In genomic region chr20:56467969-56468316, GRCh38 we compare ENCODE assay signal across 8 cellular contexts. TPM values are rescaled to one million over a fixed set of nuclear protein-coding genes. Genes with fewer than 3 reads are reported as not detected.
A peak's percentile ranks its signal among the peaks of the same experiment; 100 is the strongest.
DNase-seq lines count a peak whose midpoint lies in the region; ATAC-seq, FAIRE-seq and TF ChIP-seq lines count a peak whose summit lies in the region.

No MANE protein-coding gene starts in this region.

- no peaks in the 10 kb centered on the region for H3K9me3 ChIP-seq in thyroid gland

- 5 to 9% methylated on average over 4 to 7 of the region's 7 CpGs for WGBS in thyroid gland, 2 donors

- no peaks in the 10 kb centered on the region for H3K27me3 ChIP-seq in layer of hippocampus (ENCODE audit: control insufficient read depth, insufficient read depth, low read length)
- H3K27me3 ChIP-seq in thyroid gland, result no peaks in the 10 kb centered on the region

- peaks cover 7 to 10% of the 10 kb centered on the region in 2 donors for H3K4me1 ChIP-seq in thyroid gland

- CTCF ChIA-PET in activated CD8-positive, alpha-beta memory T cell treated with anti-CD3 and anti-CD28 coated beads, Interleukin-2, amount 10 ng/mL, durations not matched to agents 7 days and 5 days (lab: Charles Lee), result interaction anchor here (0.7 to 1.6 kb wide), 2 partner anchors 66 to 76 kb away, joined by 3 to 8 read pairs; partner anchors contain the start of genes AURKA and CSTF1

- intact Hi-C loops in activated T-helper 2 cell treated with anti-CD3 and anti-CD28 coated beads, Interferon-gamma antibody, Interleukin-2, Interleukin-4, amounts not matched to agents 10 μg/mL and 5 μg/mL and 100 μg/mL, durations not matched to agents 14 hours and 24 hours and 36 hours (cut with micrococcal nuclease), result loop anchor here (1.0 to 2.0 kb wide), 4 partner anchors 27 to 76 kb away; partner anchors contain the start of genes AURKA and CSTF1
- intact Hi-C loops in thyroid gland (cut with DNase I), result no loop called here

- peaks cover 0 to 2% of the 10 kb centered on the region in 2 donors for H3K36me3 ChIP-seq in thyroid gland

- peak overlapping the region; percentile 98 for H3K27ac Mint-ChIP-seq in activated CD8-positive, alpha-beta memory T cell treated with anti-CD3 and anti-CD28 coated beads, Interleukin-2, amount 10 ng/mL, durations not matched to agents 7 days and 5 days
- H3K27ac Mint-ChIP-seq in activated T-helper 2 cell treated with anti-CD3 and anti-CD28 coated beads, Interferon-gamma antibody, Interleukin-2, Interleukin-4, amounts not matched to agents 10 μg/mL and 5 μg/mL and 100 μg/mL, durations not matched to agents 14 hours and 24 hours and 36 hours, result peak overlapping the region; percentile 97

- no peak for TF ChIP-seq POLR2A in thyroid gland (IDR thresholded peaks at IDR 0.05)

- H3K4me1 Mint-ChIP-seq in activated CD8-positive, alpha-beta memory T cell treated with anti-CD3 and anti-CD28 coated beads, Interleukin-2, amount 10 ng/mL, durations not matched to agents 7 days and 5 days, result peaks cover 57% of the 10 kb centered on the region
- H3K4me1 Mint-ChIP-seq in activated T-helper 2 cell treated with anti-CD3 and anti-CD28 coated beads, Interferon-gamma antibody, Interleukin-2, Interleukin-4, amounts not matched to agents 10 μg/mL and 5 μg/mL and 100 μg/mL, durations not matched to agents 14 hours and 24 hours and 36 hours (ENCODE audit: low read depth), result peaks cover 40% of the 10 kb centered on the region

- H3K36me3 Mint-ChIP-seq in activated CD8-positive, alpha-beta memory T cell treated with anti-CD3 and anti-CD28 coated beads, Interleukin-2, amount 10 ng/mL, durations not matched to agents 7 days and 5 days, result peaks cover 16% of the 10 kb centered on the region
- H3K36me3 Mint-ChIP-seq in activated T-helper 2 cell treated with anti-CD3 and anti-CD28 coated beads, Interferon-gamma antibody, Interleukin-2, Interleukin-4, amounts not matched to agents 10 μg/mL and 5 μg/mL and 100 μg/mL, durations not matched to agents 14 hours and 24 hours and 36 hours (ENCODE audit: low read depth), result peaks cover 15% of the 10 kb centered on the region

- peak overlapping the region; percentile 91 for H3K4me3 Mint-ChIP-seq in activated CD8-positive, alpha-beta memory T cell treated with anti-CD3 and anti-CD28 coated beads, Interleukin-2, amount 10 ng/mL, durations not matched to agents 7 days and 5 days
- peak overlapping the region; percentile 99 for H3K4me3 Mint-ChIP-seq in activated T-helper 2 cell treated with anti-CD3 and anti-CD28 coated beads, Interferon-gamma antibody, Interleukin-2, Interleukin-4, amounts not matched to agents 10 μg/mL and 5 μg/mL and 100 μg/mL, durations not matched to agents 14 hours and 24 hours and 36 hours (ENCODE audit: low read depth)

- FAIRE-seq in D721Med (lab: Jason Lieb, UNC), result no peak

- H3K4me3 ChIP-seq in thyroid gland (replicated peaks in 1 of 3), result peak overlapping the region; percentile 29 to 66 (median 37)

- no peak for DNase-seq in activated CD8-positive, alpha-beta memory T cell treated with anti-CD3 and anti-CD28 coated beads, Interleukin-2, amount 10 ng/mL, durations not matched to agents 7 days and 5 days
- no peak for DNase-seq in activated CD8-positive, alpha-beta memory T cell treated with anti-CD3 and anti-CD28 coated beads, Interleukin-2, amount 50 U/mL, for 4 hours
- no peak for DNase-seq in activated T-helper 2 cell treated with anti-CD3 and anti-CD28 coated beads, Interferon-gamma antibody, Interleukin-2, Interleukin-4, amounts not matched to agents 10 μg/mL and 5 μg/mL and 100 μg/mL, durations not matched to agents 14 hours and 24 hours and 36 hours (ENCODE audit: low spot score)
- DNase-seq in thyroid gland, result no peak
- no peak for DNase-seq in dermis blood vessel endothelial cell
- DNase-seq in mucosa of gallbladder (ENCODE audit: low spot score), result no peak
- no peak for DNase-seq in D721Med (ENCODE audit: insufficient read length, low spot score)

- no peaks in the 10 kb centered on the region for H3K9me3 Mint-ChIP-seq in activated CD8-positive, alpha-beta memory T cell treated with anti-CD3 and anti-CD28 coated beads, Interleukin-2, amount 10 ng/mL, durations not matched to agents 7 days and 5 days (ENCODE audit: low read depth)
- H3K9me3 Mint-ChIP-seq in activated T-helper 2 cell treated with anti-CD3 and anti-CD28 coated beads, Interferon-gamma antibody, Interleukin-2, Interleukin-4, amounts not matched to agents 10 μg/mL and 5 μg/mL and 100 μg/mL, durations not matched to agents 14 hours and 24 hours and 36 hours, result no peaks in the 10 kb centered on the region

- H3K27me3 Mint-ChIP-seq in activated CD8-positive, alpha-beta memory T cell treated with anti-CD3 and anti-CD28 coated beads, Interleukin-2, amount 10 ng/mL, durations not matched to agents 7 days and 5 days, result no peaks in the 10 kb centered on the region
- no peaks in the 10 kb centered on the region for H3K27me3 Mint-ChIP-seq in activated T-helper 2 cell treated with anti-CD3 and anti-CD28 coated beads, Interferon-gamma antibody, Interleukin-2, Interleukin-4, amounts not matched to agents 10 μg/mL and 5 μg/mL and 100 μg/mL, durations not matched to agents 14 hours and 24 hours and 36 hours (ENCODE audit: low read depth)

- H3K27ac ChIP-seq in layer of hippocampus (ENCODE audit: low read depth, low read length), result peak overlapping the region; percentile 30
- H3K27ac ChIP-seq in thyroid gland, result no peak overlapping the region

- ATAC-seq in activated CD8-positive, alpha-beta memory T cell treated with anti-CD3 and anti-CD28 coated beads, Interleukin-2, amount 10 ng/mL, durations not matched to agents 7 days and 5 days, result no peak

- TF ChIP-seq CTCF in thyroid gland (IDR thresholded peaks at IDR 0.05) (no peak), D721Med (IDR thresholded peaks at IDR 0.05; ENCODE audit: insufficient read depth, missing control alignments) (no peak)

RNA-seq across cellular contexts. Expression of gene RTF2, which starts 0.5 kb away (rescaled TPM):
- total RNA-seq in activated CD8-positive, alpha-beta memory T cell treated with anti-CD3 and anti-CD28 coated beads, Interleukin-2, amount 10 ng/mL, durations not matched to agents 7 days and 5 days, result 100 to 1,000 TPM; 112 to 127 TPM
- 103 and 107 TPM in 2 replicates for total RNA-seq in activated T-helper 2 cell treated with anti-CD3 and anti-CD28 coated beads, Interferon-gamma antibody, Interleukin-2, Interleukin-4, amounts not matched to agents 10 μg/mL and 5 μg/mL and 100 μg/mL, durations not matched to agents 14 hours and 24 hours and 36 hours
- total RNA-seq in thyroid gland (10 to 100 TPM; 46.1 to 68.6 (median 64.2) TPM), dermis blood vessel endothelial cell (93.9 and 98.7 TPM in 2 replicates), mucosa of gallbladder (79.2 TPM)

RNA-seq across cellular contexts. Expression of gene CASS4, which starts 55.9 kb away (rescaled TPM):
- total RNA-seq in activated CD8-positive, alpha-beta memory T cell treated with anti-CD3 and anti-CD28 coated beads, Interleukin-2, amount 10 ng/mL, durations not matched to agents 7 days and 5 days, result 10 to 100 TPM; 10.9 to 21.8 TPM
- total RNA-seq in activated T-helper 2 cell treated with anti-CD3 and anti-CD28 coated beads, Interferon-gamma antibody, Interleukin-2, Interleukin-4, amounts not matched to agents 10 μg/mL and 5 μg/mL and 100 μg/mL, durations not matched to agents 14 hours and 24 hours and 36 hours, result 4.6 and 4.7 TPM in 2 replicates
- total RNA-seq in thyroid gland, result 1 to 10 TPM in 2 of 4 donors, under 1 TPM in 2; 0.22 to 1.6 (median 1.0) TPM
- 0.05 and 0.17 TPM in 2 replicates for total RNA-seq in dermis blood vessel endothelial cell
- 2.0 TPM for total RNA-seq in mucosa of gallbladder

RNA-seq across cellular contexts. Expression of gene FAM209A, which starts 56.6 kb away (rescaled TPM):
- 1 to 10 TPM; 1.4 to 1.7 TPM for total RNA-seq in activated CD8-positive, alpha-beta memory T cell treated with anti-CD3 and anti-CD28 coated beads, Interleukin-2, amount 10 ng/mL, durations not matched to agents 7 days and 5 days
- total RNA-seq in activated T-helper 2 cell treated with anti-CD3 and anti-CD28 coated beads, Interferon-gamma antibody, Interleukin-2, Interleukin-4, amounts not matched to agents 10 μg/mL and 5 μg/mL and 100 μg/mL, durations not matched to agents 14 hours and 24 hours and 36 hours, result 1.2 and 1.7 TPM in 2 replicates
- under 1 TPM in 1 of 4 donors, not detected in 3; 0.54 TPM for total RNA-seq in thyroid gland
- total RNA-seq in dermis blood vessel endothelial cell, result not detected in 2 replicates
- total RNA-seq in mucosa of gallbladder, result 0.46 TPM
